Comparison of ENCODE assay signal across 8 cellular contexts in the genomic region with DNA sequence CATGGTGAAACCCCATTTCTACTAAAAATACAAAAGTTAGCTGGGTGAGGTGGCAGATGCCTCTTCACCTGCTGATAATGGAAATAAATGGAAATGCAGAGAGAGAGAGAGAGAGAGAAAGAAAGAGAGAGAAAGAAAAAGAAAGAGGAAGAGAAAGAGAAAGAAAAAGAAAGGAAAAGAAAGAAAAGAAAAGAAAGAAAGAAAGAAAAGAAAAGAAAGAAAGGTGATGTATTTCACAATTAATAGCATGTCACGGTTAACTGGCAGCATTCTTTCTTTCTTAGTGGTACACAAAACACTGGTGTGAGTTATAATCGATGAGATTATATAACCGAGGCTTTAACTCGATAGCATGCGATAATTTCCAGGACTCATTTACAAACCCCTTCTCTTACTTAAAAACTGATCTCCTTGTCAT. TPM values are rescaled to one million over a fixed set of nuclear protein-coding genes. Genes with fewer than 3 reads are reported as not detected.
A peak's percentile ranks its signal among the peaks of the same experiment; 100 is the strongest.
DNase-seq lines count a peak whose midpoint lies in the region; ATAC-seq and TF ChIP-seq lines count a peak whose summit lies in the region.
"Had no signal": no experiment of that assay in that cellular context is flagged by ENCODE, and none has a peak within 500 bp of the region (broad histone marks: within the 10 kb centered on the region; RNA-seq: fewer than 3 reads in every experiment).

No MANE protein-coding gene starts in this region.

- TF ChIP-seq CTCF in type B pancreatic cell (conservative IDR thresholded peaks at IDR 0.05) (no peak), CD14-positive monocyte (IDR thresholded peaks at IDR 0.05) (no peak)

- peaks cover 40% of the 10 kb centered on the region for H3K4me1 Mint-ChIP-seq in activated T-cell treated with anti-CD3 and anti-CD28 coated beads, Interleukin-2, amount 50 U/mL, for 72 hours (ENCODE audit: low read depth)
- peaks cover 36% of the 10 kb centered on the region for H3K4me1 Mint-ChIP-seq in activated T-cell treated with anti-CD3 and anti-CD28 coated beads, Interleukin-2, amount 50 U/mL, for 4 hours (ENCODE audit: low read depth)
- H3K4me1 Mint-ChIP-seq in type B pancreatic cell (ENCODE audit: unreplicated experiment) (peaks cover 36% of the 10 kb centered on the region), CD14-positive monocyte (peaks cover 62% of the 10 kb centered on the region)

- no peak for ATAC-seq in activated T-cell treated with anti-CD3 and anti-CD28 coated beads, Interleukin-2, amount 50 U/mL, for 72 hours (replicated peaks in 1 of 2)
- ATAC-seq in activated T-cell treated with anti-CD3 and anti-CD28 coated beads, Interleukin-2, amount 50 U/mL, for 4 hours, result no peak
- ATAC-seq: HCT116 had no signal

- no peaks in the 10 kb centered on the region for H3K27me3 Mint-ChIP-seq in activated T-cell treated with anti-CD3 and anti-CD28 coated beads, Interleukin-2, amount 50 U/mL, for 72 hours (ENCODE audit: low read depth)
- H3K27me3 Mint-ChIP-seq in activated T-cell treated with anti-CD3 and anti-CD28 coated beads, Interleukin-2, amount 50 U/mL, for 4 hours (ENCODE audit: low read depth), result no peaks in the 10 kb centered on the region
- H3K27me3 Mint-ChIP-seq in type B pancreatic cell, result no peaks in the 10 kb centered on the region
- H3K27me3 Mint-ChIP-seq in CD14-positive monocyte (ENCODE audit: low read depth in 3 of 3), result peaks cover 0 to 1% (median 0%) of the 10 kb centered on the region in 3 donors

- no peak overlapping the region for H3K4me3 Mint-ChIP-seq in activated T-cell treated with anti-CD3 and anti-CD28 coated beads, Interleukin-2, amount 50 U/mL, for 72 hours
- H3K4me3 Mint-ChIP-seq in activated T-cell treated with anti-CD3 and anti-CD28 coated beads, Interleukin-2, amount 50 U/mL, for 4 hours, result no peak overlapping the region
- H3K4me3 Mint-ChIP-seq in type B pancreatic cell (peak overlapping the region; percentile 76), CD14-positive monocyte (no peak overlapping the region)

- peak overlapping the region; percentile 92 for H3K27ac Mint-ChIP-seq in activated T-cell treated with anti-CD3 and anti-CD28 coated beads, Interleukin-2, amount 50 U/mL, for 72 hours
- peak overlapping the region; percentile 49 for H3K27ac Mint-ChIP-seq in type B pancreatic cell
- H3K27ac Mint-ChIP-seq in CD14-positive monocyte, result peak overlapping the region in 3 of 7 donors; percentile 41 to 75 (median 48)

- DNase-seq in activated T-cell treated with anti-CD3 and anti-CD28 coated beads, Interleukin-2, amount 50 U/mL, for 72 hours, result no peak
- no peak for DNase-seq in activated T-cell treated with anti-CD3 and anti-CD28 coated beads, Interleukin-2, amount 50 U/mL, for 4 hours
- DNase-seq in kidney tubule cell (ENCODE audit: low spot score) (peak; percentile 10), type B pancreatic cell (ENCODE audit: extremely low spot score, unreplicated experiment) (no peak), dermis blood vessel endothelial cell (no peak), CD14-positive monocyte (ENCODE audit: low spot score) (no peak)
- DNase-seq: NCI-H2029 treated with DMSO at 0.1 percent for 48 hours had no signal

- H3K36me3 Mint-ChIP-seq in activated T-cell treated with anti-CD3 and anti-CD28 coated beads, Interleukin-2, amount 50 U/mL, for 72 hours (ENCODE audit: insufficient read depth in 2 of 2), result peaks cover 3 to 6% of the 10 kb centered on the region in 2 donors
- H3K36me3 Mint-ChIP-seq in activated T-cell treated with anti-CD3 and anti-CD28 coated beads, Interleukin-2, amount 50 U/mL, for 4 hours (ENCODE audit: insufficient read depth), result peaks cover 12% of the 10 kb centered on the region
- H3K36me3 Mint-ChIP-seq in type B pancreatic cell (peaks cover 27% of the 10 kb centered on the region), CD14-positive monocyte (peaks cover 40 to 67% of the 10 kb centered on the region in 2 donors)

- intact Hi-C loops in CD14-positive monocyte (cut with micrococcal nuclease), result loop anchor here in 1 of 2 donors (10.0 kb wide), 1 partner anchor 191 kb away; a partner anchor contains a TSS

- H3K9me3 Mint-ChIP-seq in activated T-cell treated with anti-CD3 and anti-CD28 coated beads, Interleukin-2, amount 50 U/mL, for 72 hours, result no peaks in the 10 kb centered on the region
- no peaks in the 10 kb centered on the region for H3K9me3 Mint-ChIP-seq in activated T-cell treated with anti-CD3 and anti-CD28 coated beads, Interleukin-2, amount 50 U/mL, for 4 hours
- no peaks in the 10 kb centered on the region for H3K9me3 Mint-ChIP-seq in type B pancreatic cell
- H3K9me3 Mint-ChIP-seq in CD14-positive monocyte, result no peaks in the 10 kb centered on the region

RNA-seq across cellular contexts. Expression of a gene that starts 3.2 kb away (rescaled TPM):
- total RNA-seq in activated T-cell treated with anti-CD3 and anti-CD28 coated beads, Interleukin-2, amount 50 U/mL, for 72 hours, result 10 to 100 TPM; 28.2 to 28.6 TPM
- 10 to 100 TPM; 29.6 to 36.5 (median 32.7) TPM for total RNA-seq in activated T-cell treated with anti-CD3 and anti-CD28 coated beads, Interleukin-2, amount 50 U/mL, for 4 hours
- 48.5 and 84.6 TPM in 2 replicates for total RNA-seq in type B pancreatic cell (ENCODE audit: low replicate concordance)
- 68.4 and 79.8 TPM in 2 replicates for total RNA-seq in dermis blood vessel endothelial cell
- 10 to 100 TPM; 49.2 to 49.7 TPM for polyA plus RNA-seq in CD14-positive monocyte

RNA-seq across cellular contexts. Expression of a gene that starts 3.3 kb away (rescaled TPM):
- 10 to 100 TPM; 18.2 to 21.8 TPM for total RNA-seq in activated T-cell treated with anti-CD3 and anti-CD28 coated beads, Interleukin-2, amount 50 U/mL, for 72 hours
- total RNA-seq in activated T-cell treated with anti-CD3 and anti-CD28 coated beads, Interleukin-2, amount 50 U/mL, for 4 hours, result 10 to 100 TPM in 2 of 3 donors, 1 to 10 TPM in 1; 9.5 to 11.9 (median 10.8) TPM
- total RNA-seq in type B pancreatic cell (ENCODE audit: low replicate concordance) (15.9 and 31.2 TPM in 2 replicates), dermis blood vessel endothelial cell (14.0 and 20.8 TPM in 2 replicates)
- polyA plus RNA-seq in CD14-positive monocyte, result 10 to 100 TPM; 22.4 to 31.3 TPM

RNA-seq across cellular contexts. Expression of a gene that starts 24.9 kb away (rescaled TPM):
- 1 to 10 TPM; 8.7 to 9.1 TPM for total RNA-seq in activated T-cell treated with anti-CD3 and anti-CD28 coated beads, Interleukin-2, amount 50 U/mL, for 72 hours
- 1 to 10 TPM; 3.3 to 5.5 (median 3.8) TPM for total RNA-seq in activated T-cell treated with anti-CD3 and anti-CD28 coated beads, Interleukin-2, amount 50 U/mL, for 4 hours
- 11.5 and 14.1 TPM in 2 replicates for total RNA-seq in type B pancreatic cell (ENCODE audit: low replicate concordance)
- total RNA-seq in dermis blood vessel endothelial cell, result 0.51 and 2.1 TPM in 2 replicates
- not detected for polyA plus RNA-seq in CD14-positive monocyte

RNA-seq across cellular contexts. Expression of a gene that starts 34.9 kb away (rescaled TPM):
- total RNA-seq in activated T-cell treated with anti-CD3 and anti-CD28 coated beads, Interleukin-2, amount 50 U/mL, for 72 hours, result 10 to 100 TPM; 19.9 to 26.7 TPM
- total RNA-seq in activated T-cell treated with anti-CD3 and anti-CD28 coated beads, Interleukin-2, amount 50 U/mL, for 4 hours, result 10 to 100 TPM; 12.1 to 16.0 (median 12.5) TPM
- total RNA-seq in type B pancreatic cell (ENCODE audit: low replicate concordance) (18.7 and 27.5 TPM in 2 replicates), dermis blood vessel endothelial cell (6.2 and 11.6 TPM in 2 replicates)
- polyA plus RNA-seq in CD14-positive monocyte, result under 1 TPM; 0.32 to 0.62 TPM

RNA-seq across cellular contexts. Expression of a gene that starts 51.3 kb away (rescaled TPM):
- under 1 TPM; 0.09 to 0.19 TPM for total RNA-seq in activated T-cell treated with anti-CD3 and anti-CD28 coated beads, Interleukin-2, amount 50 U/mL, for 72 hours
- total RNA-seq in activated T-cell treated with anti-CD3 and anti-CD28 coated beads, Interleukin-2, amount 50 U/mL, for 4 hours, result under 1 TPM; 0.11 to 0.18 (median 0.11) TPM
- 31.9 and 116 TPM in 2 replicates for total RNA-seq in type B pancreatic cell (ENCODE audit: low replicate concordance)
- under 0.01 and 0.05 TPM in 2 replicates for total RNA-seq in dermis blood vessel endothelial cell
- not detected for polyA plus RNA-seq in CD14-positive monocyte
